In the genomic region with DNA sequence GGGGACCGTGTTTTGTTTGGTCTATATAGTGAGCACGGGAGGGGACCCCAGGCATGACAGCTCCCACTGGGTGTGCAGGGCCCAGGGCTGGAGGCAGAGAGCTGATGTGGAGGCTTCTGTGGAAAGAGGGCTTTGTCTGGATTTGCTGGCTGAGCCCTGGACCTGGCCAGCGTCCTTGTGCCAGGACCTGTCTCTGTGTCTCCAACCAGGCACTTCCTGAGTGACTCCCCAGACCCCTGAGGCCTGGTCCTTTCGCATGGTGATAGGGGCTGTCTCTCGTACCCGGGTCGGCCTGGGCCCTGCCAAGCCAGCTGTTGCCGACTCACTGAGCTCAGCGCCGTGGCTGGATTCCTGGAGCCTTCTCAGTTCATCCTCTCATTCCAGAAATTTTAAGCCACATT, we compare ENCODE assay signal across 16 cellular contexts.
DNase-seq lines count a peak whose midpoint lies in the region; ATAC-seq and TF ChIP-seq lines count a peak whose summit lies in the region.
"Had no signal": no experiment of that assay in that cellular context is flagged by ENCODE, and none has a peak within 500 bp of the region (broad histone marks: within the 10 kb centered on the region; RNA-seq: fewer than 3 reads in every experiment).

No MANE protein-coding gene starts in this region.

- peak overlapping the region; percentile 100 for H4K91ac ChIP-seq in IMR-90 (ENCODE audit: insufficient read depth, low read depth, low read length)

- peak overlapping the region; percentile 48 for H3K23ac ChIP-seq in IMR-90 (ENCODE audit: low read depth, low read length)

- DNase-seq in IMR-90 = no peak
- peak; percentile 18 for DNase-seq in left ventricle myocardium inferior
- peak; percentile 81 for DNase-seq in posterior vena cava (ENCODE audit: low spot score)
- DNase-seq in NCI-H748 (lab: John Stamatoyannopoulos, UW; ENCODE audit: unreplicated experiment) = no peak
- DNase-seq: COR-L47; effector CD4-positive, alpha-beta T cell; NCI-H1092; NCI-H2171 treated with DMSO at 0.1 percent for 48 hours; NK-92 treated with Interleukin-12 subunit alpha and Interleukin-12 subunit beta, amount 100 ng/mL, for 24 hours; SHP77 had no signal

- peaks cover 75% of the 10 kb centered on the region for H3K4me1 ChIP-seq in ACC112 (ENCODE audit: control insufficient read depth, insufficient read depth, low read length, unreplicated experiment)
- peaks cover 65% of the 10 kb centered on the region for H3K4me1 ChIP-seq in IMR-90 (ENCODE audit: control insufficient read depth, insufficient read depth, low read length)
- peaks cover 46% of the 10 kb centered on the region for H3K4me1 ChIP-seq in left ventricle myocardium inferior

- H3K4me3 ChIP-seq in ACC112 (ENCODE audit: low read depth, low read length) (peak overlapping the region; percentile 39; the same call in 1 of the 2 replicates), IMR-90 (ENCODE audit: insufficient read depth, low read depth, low read length) (no peak overlapping the region), left ventricle myocardium inferior (no peak overlapping the region)

- TF ChIP-seq POLR2A in IMR-90 (IDR thresholded peaks at IDR 0.05; ENCODE audit: low read depth, low read length) = no peak

- POLR2A ChIA-PET in IMR-90 (lab: Charles Lee; ENCODE audit: unreplicated experiment) = no interaction called here

- peak overlapping the region; percentile 80; the same call in 1 of the 2 replicates for H3K14ac ChIP-seq in IMR-90 (replicated peaks; ENCODE audit: low read depth, low read length)

- H3K9me1 ChIP-seq in IMR-90 (ENCODE audit: insufficient read depth, low read length) = peaks cover 52% of the 10 kb centered on the region

- no peak for TF ChIP-seq RAD21 in IMR-90 (IDR thresholded peaks at IDR 0.05; ENCODE audit: low read length)

- peaks cover 37 to 86% of the 10 kb centered on the region in 2 experiments for H3K79me1 ChIP-seq in IMR-90 (ENCODE audit: low read depth in 1 of 2, low read length in 2 of 2)

- H3K18ac ChIP-seq in IMR-90 (ENCODE audit: low read depth, low read length) = peak overlapping the region; percentile 70

- peak overlapping the region; percentile 82; the same call in 2 of the 3 replicates for H2BK15ac ChIP-seq in IMR-90 (ENCODE audit: low read depth, low read length)

- peak overlapping the region; percentile 100 for H3K27ac ChIP-seq in ACC112 (ENCODE audit: low read depth, low read length)
- peak overlapping the region; percentile 98 for H3K27ac ChIP-seq in IMR-90 (ENCODE audit: insufficient read depth, low read length)
- H3K27ac ChIP-seq in left ventricle myocardium inferior (replicated peaks) = peak overlapping the region; percentile 38

- CTCF ChIA-PET in IMR-90 (lab: Yijun Ruan, JAX) = no interaction called here

- H2BK5ac ChIP-seq in IMR-90 (ENCODE audit: low read depth, low read length, poor library complexity, severe bottlenecking) = peak overlapping the region; percentile 98

- BruUV-seq in IMR-90 (replicated peaks; lab: Mats Ljungman, UMichigan) = no TSS peak

- H2AFZ ChIP-seq in ACC112 (ENCODE audit: low read length, unreplicated experiment) = no peak overlapping the region
- peak overlapping the region; percentile 53 for H2AFZ ChIP-seq in IMR-90 (replicated peaks; ENCODE audit: low read length, poor library complexity)

- peak overlapping the region; percentile 98 to 99; a peak in 3 of 4 replicates for H4K8ac ChIP-seq in IMR-90 (ENCODE audit: low read depth in 2 of 2, low read length in 2 of 2)

- H2AK5ac ChIP-seq in IMR-90 (ENCODE audit: low read depth, low read length) = peak overlapping the region; percentile 86

- H3K36me3 ChIP-seq in ACC112 (ENCODE audit: insufficient read depth, low read length) = peaks cover 8% of the 10 kb centered on the region; the same call in 1 of the 2 replicates
- H3K36me3 ChIP-seq in IMR-90 (ENCODE audit: control insufficient read depth, insufficient read depth, low read length) = peaks cover 6% of the 10 kb centered on the region; the same call in 1 of the 2 replicates
- no peaks in the 10 kb centered on the region for H3K36me3 ChIP-seq in left ventricle myocardium inferior

- peak overlapping the region; percentile 81 for H2AK9ac ChIP-seq in IMR-90 (replicated peaks; ENCODE audit: low read depth, low read length, poor library complexity)

- TF ChIP-seq CTCF in IMR-90 (conservative IDR thresholded peaks at IDR 0.05; ENCODE audit: low read depth, low read length) (no peak), left ventricle myocardium inferior (IDR thresholded peaks at IDR 0.05; ENCODE audit: borderline replicate concordance) (no peak)

- peak overlapping the region; percentile 100 for H3K4ac ChIP-seq in IMR-90 (ENCODE audit: low read depth, low read length)

- in situ Hi-C loops in IMR-90 (cut with MboI; ENCODE audit: low sequenced_read_pairs) = no loop called here

- H3K9me3 ChIP-seq in IMR-90 (ENCODE audit: control insufficient read depth, insufficient read depth, low read length) (no peaks in the 10 kb centered on the region), left ventricle myocardium inferior (replicated peaks) (no peaks in the 10 kb centered on the region)

- intact Hi-C loops in IMR-90 (cut with micrococcal nuclease) = loop anchor here (5.0 kb wide), 3 partner anchors 35 to 225 kb away; no protein-coding TSS in a partner anchor
- intact Hi-C loops in left ventricle myocardium inferior (cut with micrococcal nuclease) = no loop called here
- intact Hi-C loops in posterior vena cava (cut with DNase I) = no loop called here

- WGBS in IMR-90 (ENCODE audit: extremely low coverage in 2 of 2, insufficient read length in 1 of 2), 2 experiments = 100% methylated on average over 1 of the region's 10 CpGs; no CpG with 5 or more reads in 1 of the 2 experiments

- H2BK120ac ChIP-seq in IMR-90 (ENCODE audit: low read depth, low read length) = peak overlapping the region; percentile 99

- no peak overlapping the region for H3K4me2 ChIP-seq in IMR-90 (ENCODE audit: low read depth, low read length)

- no peaks in the 10 kb centered on the region for H4K20me1 ChIP-seq in IMR-90 (ENCODE audit: insufficient read depth, low read length)

- dilution Hi-C loops in IMR-90 (cut with HindIII; ENCODE audit: low sequenced_read_pairs, unreplicated experiment) = no loop called here

- no peak for ATAC-seq in IMR-90 (ENCODE audit: low read depth)
- no peak for ATAC-seq in HG02623 (IDR thresholded peaks at IDR 0.05; ENCODE audit: unreplicated experiment)
- ATAC-seq in HG03095 (IDR thresholded peaks at IDR 0.05; ENCODE audit: unreplicated experiment) = no peak
- ATAC-seq in GM18909 (IDR thresholded peaks at IDR 0.05; ENCODE audit: poor library complexity, unreplicated experiment) = no peak
- ATAC-seq: naive thymus-derived CD8-positive, alpha-beta T cell; stimulated activated effector memory CD8-positive, alpha-beta T cell treated with anti-CD3 and anti-CD28 coated beads, Interleukin-12 subunit alpha, Interleukin-12 subunit beta, amount 100 ng/mL, for 72 hours had no signal

- no peak overlapping the region; the same call in 1 of the 2 replicates for H3K56ac ChIP-seq in IMR-90 (ENCODE audit: extremely low read depth, insufficient read depth, low read length)

- peak overlapping the region; percentile 51 for H4K5ac ChIP-seq in IMR-90 (ENCODE audit: low read depth, low read length)

- H2BK20ac ChIP-seq in IMR-90 (ENCODE audit: low read depth, low read length) = peak overlapping the region; percentile 28

- peak overlapping the region; percentile 19; the same call in 1 of the 2 replicates for H3K9ac ChIP-seq in IMR-90 (ENCODE audit: low read depth, low read length)

- H3K79me2 ChIP-seq in ACC112 (ENCODE audit: control insufficient read depth, insufficient read depth, low read length, unreplicated experiment) = peaks cover 52% of the 10 kb centered on the region

- H3K27me3 ChIP-seq in ACC112 (ENCODE audit: insufficient read depth, low read length) (no peaks in the 10 kb centered on the region), IMR-90 (ENCODE audit: control insufficient read depth, insufficient read depth, low read length) (no peaks in the 10 kb centered on the region), left ventricle myocardium inferior (ENCODE audit: low read depth) (peaks cover 25% of the 10 kb centered on the region)

TF ChIP-seq in IMR-90, 13 proteins besides CTCF, POLR2A, EP300 and RAD21:
- no peak for TF ChIP-seq BHLHE40 (IDR thresholded peaks at IDR 0.05; ENCODE audit: low read depth, low read length)
- no peak for TF ChIP-seq MAFK (IDR thresholded peaks at IDR 0.05; ENCODE audit: low read depth, low read length)
- TF ChIP-seq MAZ (IDR thresholded peaks at IDR 0.05; ENCODE audit: borderline replicate concordance, low read depth, low read length) = no peak
- no peak for TF ChIP-seq RCOR1 (IDR thresholded peaks at IDR 0.05; ENCODE audit: insufficient replicate concordance, low read length)
- no peak for TF ChIP-seq RFX5 (IDR thresholded peaks at IDR 0.05; ENCODE audit: low read depth, low read length)
- no peak for TF ChIP-seq MXI1 (IDR thresholded peaks at IDR 0.05; ENCODE audit: borderline replicate concordance, low read depth, low read length)
- no peak for TF ChIP-seq CEBPB (IDR thresholded peaks at IDR 0.05; ENCODE audit: low read depth, low read length)
- TF ChIP-seq SMC3 (IDR thresholded peaks at IDR 0.05; ENCODE audit: low read depth, low read length) = no peak
- TF ChIP-seq, protein P1, sequence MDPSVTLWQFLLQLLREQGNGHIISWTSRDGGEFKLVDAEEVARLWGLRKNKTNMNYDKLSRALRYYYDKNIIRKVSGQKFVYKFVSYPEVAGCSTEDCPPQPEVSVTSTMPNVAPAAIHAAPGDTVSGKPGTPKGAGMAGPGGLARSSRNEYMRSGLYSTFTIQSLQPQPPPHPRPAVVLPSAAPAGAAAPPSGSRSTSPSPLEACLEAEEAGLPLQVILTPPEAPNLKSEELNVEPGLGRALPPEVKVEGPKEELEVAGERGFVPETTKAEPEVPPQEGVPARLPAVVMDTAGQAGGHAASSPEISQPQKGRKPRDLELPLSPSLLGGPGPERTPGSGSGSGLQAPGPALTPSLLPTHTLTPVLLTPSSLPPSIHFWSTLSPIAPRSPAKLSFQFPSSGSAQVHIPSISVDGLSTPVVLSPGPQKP (IDR thresholded peaks at IDR 0.05; ENCODE audit: borderline replicate concordance, low read depth, low read length) = no peak
- no peak for TF ChIP-seq NFE2L2 (IDR thresholded peaks at IDR 0.05; ENCODE audit: low read depth, low read length)
- TF ChIP-seq, protein P2, sequence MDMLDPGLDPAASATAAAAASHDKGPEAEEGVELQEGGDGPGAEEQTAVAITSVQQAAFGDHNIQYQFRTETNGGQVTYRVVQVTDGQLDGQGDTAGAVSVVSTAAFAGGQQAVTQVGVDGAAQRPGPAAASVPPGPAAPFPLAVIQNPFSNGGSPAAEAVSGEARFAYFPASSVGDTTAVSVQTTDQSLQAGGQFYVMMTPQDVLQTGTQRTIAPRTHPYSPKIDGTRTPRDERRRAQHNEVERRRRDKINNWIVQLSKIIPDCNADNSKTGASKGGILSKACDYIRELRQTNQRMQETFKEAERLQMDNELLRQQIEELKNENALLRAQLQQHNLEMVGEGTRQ (IDR thresholded peaks at IDR 0.05; ENCODE audit: low read depth, low read length) = no peak
- no peak for TF ChIP-seq CHD1 (IDR thresholded peaks at IDR 0.05; ENCODE audit: low read depth, low read length)
- TF ChIP-seq FOS (IDR thresholded peaks at IDR 0.05; ENCODE audit: low read depth, low read length) = no peak

Comparison
In these comparisons a context has a peak if more than half of its experiments do, and no peak if none do; other contexts are left out.
1. H3K27ac ChIP-seq: peak in every context shown above with its lines; median percentile 100 in ACC112; 98 in IMR-90; 38 in left ventricle myocardium inferior.
2. DNase-seq: peak in left ventricle myocardium inferior (single experiment) and posterior vena cava (single experiment); none in IMR-90 (single experiment) and NCI-H748 (single experiment).